ENCODE assay signal across 14 cellular contexts in genomic region chr13:43963726-43964125, GRCh38.
DNase-seq lines count a peak whose midpoint lies in the region; ATAC-seq, FAIRE-seq and TF ChIP-seq lines count a peak whose summit lies in the region.
"Had no signal": no experiment of that assay in that cellular context is flagged by ENCODE, and none has a peak within 500 bp of the region (broad histone marks: within the 10 kb centered on the region; RNA-seq: fewer than 3 reads in every experiment).

No MANE protein-coding gene starts in this region.

- peak overlapping the region; percentile 57 for H2AFZ ChIP-seq in neural progenitor cell (replicated peaks)

- H3K4me3 ChIP-seq in Jurkat, Clone E6-1 (ENCODE audit: low read length) = no peak overlapping the region
- H3K4me3 ChIP-seq in neural progenitor cell (no peak overlapping the region), thyroid gland (replicated peaks in 1 of 3) (no peak overlapping the region)
- H3K4me3 ChIP-seq: tibial nerve had no signal

- H3K4me1 ChIP-seq in neural progenitor cell (peaks cover 9% of the 10 kb centered on the region), thyroid gland (no peaks in the 10 kb centered on the region)

- no peaks in the 10 kb centered on the region for H4K20me1 ChIP-seq in neural progenitor cell (ENCODE audit: low read depth)

- H3K4me3 Mint-ChIP-seq in effector memory CD8-positive, alpha-beta T cell = no peak overlapping the region
- H3K4me3 Mint-ChIP-seq in neural progenitor cell = no peak overlapping the region
- H3K4me3 Mint-ChIP-seq: activated naive CD8-positive, alpha-beta T cell treated with anti-CD3 and anti-CD28 coated beads for 36 hours had no signal

- H3K9me3 ChIP-seq in neural progenitor cell (ENCODE audit: low read depth) (no peaks in the 10 kb centered on the region), thyroid gland (no peaks in the 10 kb centered on the region)
- H3K9me3 ChIP-seq: tibial nerve had no signal

- DNase-seq in SIG-M5 treated with dmso at 0.1 percent for 504 hours (lab: John Stamatoyannopoulos, UW; ENCODE audit: unreplicated experiment) (peak; percentile 1), SIG-M5 (lab: John Stamatoyannopoulos, UW) (no peak), neural progenitor cell (ENCODE audit: low spot score) (peak; percentile 22), HTR-8/SVneo (ENCODE audit: insufficient read length, low spot score) (no peak), NCI-H1436 treated with DMSO at 0.1 percent for 48 hours (lab: John Stamatoyannopoulos, UW) (no peak), thyroid gland (no peak)
- peak; percentile 5 for DNase-seq in Jurkat, Clone E6-1 (ENCODE audit: low read depth, low spot score)
- peak in 1 of 3 experiments; percentile 3 for DNase-seq in effector memory CD8-positive, alpha-beta T cell
- DNase-seq: activated naive CD8-positive, alpha-beta T cell treated with anti-CD3 and anti-CD28 coated beads for 36 hours; Calu3; NCI-H1105; NCI-H446 treated with DMSO at 0.1 percent for 48 hours had no signal

- H3K27ac ChIP-seq in neural progenitor cell (no peak overlapping the region), thyroid gland (no peak overlapping the region)
- H3K27ac ChIP-seq: tibial nerve had no signal

- TF ChIP-seq CTCF in neural progenitor cell (IDR thresholded peaks at IDR 0.05) = peak; percentile 27
- no peak for TF ChIP-seq CTCF in thyroid gland (IDR thresholded peaks at IDR 0.05)

- intact Hi-C loops in thyroid gland (cut with DNase I) = no loop called here

- H3K27me3 ChIP-seq in neural progenitor cell (no peaks in the 10 kb centered on the region), thyroid gland (no peaks in the 10 kb centered on the region)
- H3K27me3 ChIP-seq: tibial nerve had no signal

- TF ChIP-seq POLR2A in thyroid gland (IDR thresholded peaks at IDR 0.05) = no peak

- no peaks in the 10 kb centered on the region for H3K4me1 Mint-ChIP-seq in effector memory CD8-positive, alpha-beta T cell (ENCODE audit: low read depth in 2 of 2)
- H3K4me1 Mint-ChIP-seq in neural progenitor cell = peaks cover 14% of the 10 kb centered on the region
- H3K4me1 Mint-ChIP-seq: activated naive CD8-positive, alpha-beta T cell treated with anti-CD3 and anti-CD28 coated beads for 36 hours had no signal

- H3K36me3 Mint-ChIP-seq in effector memory CD8-positive, alpha-beta T cell (ENCODE audit: insufficient read depth) = no peaks in the 10 kb centered on the region
- H3K36me3 Mint-ChIP-seq in neural progenitor cell = no peaks in the 10 kb centered on the region
- H3K36me3 Mint-ChIP-seq: activated naive CD8-positive, alpha-beta T cell treated with anti-CD3 and anti-CD28 coated beads for 36 hours had no signal

- no peak overlapping the region for H3K9ac ChIP-seq in neural progenitor cell

- no peak overlapping the region for H3K4me2 ChIP-seq in neural progenitor cell

- no peak overlapping the region for H3K27ac Mint-ChIP-seq in effector memory CD8-positive, alpha-beta T cell
- H3K27ac Mint-ChIP-seq in neural progenitor cell = no peak overlapping the region
- H3K27ac Mint-ChIP-seq: activated naive CD8-positive, alpha-beta T cell treated with anti-CD3 and anti-CD28 coated beads for 36 hours had no signal

- no peaks in the 10 kb centered on the region for H3K79me2 ChIP-seq in neural progenitor cell (ENCODE audit: low read depth)

- peaks cover 0 to 1% of the 10 kb centered on the region in 2 donors for H3K9me3 Mint-ChIP-seq in effector memory CD8-positive, alpha-beta T cell
- H3K9me3 Mint-ChIP-seq in neural progenitor cell = peaks cover 3% of the 10 kb centered on the region
- H3K9me3 Mint-ChIP-seq: activated naive CD8-positive, alpha-beta T cell treated with anti-CD3 and anti-CD28 coated beads for 36 hours had no signal

- peak; percentile 73 for ATAC-seq in effector memory CD8-positive, alpha-beta T cell (replicated peaks)

- WGBS in thyroid gland, 2 donors = 87 to 98% methylated on average over 4 of the region's 4 CpGs

- H3F3A ChIP-seq in neural progenitor cell (ENCODE audit: low read depth) = no peaks in the 10 kb centered on the region

- no peak for FAIRE-seq in HTR-8/SVneo (lab: Jason Lieb, UNC)
- FAIRE-seq: colon had no signal

- H3K36me3 ChIP-seq in neural progenitor cell (no peaks in the 10 kb centered on the region), thyroid gland (no peaks in the 10 kb centered on the region)
- H3K36me3 ChIP-seq: tibial nerve had no signal

- peaks cover 7 to 10% of the 10 kb centered on the region in 2 donors for H3K27me3 Mint-ChIP-seq in effector memory CD8-positive, alpha-beta T cell
- no peaks in the 10 kb centered on the region for H3K27me3 Mint-ChIP-seq in neural progenitor cell (ENCODE audit: insufficient read depth, low read depth)
- H3K27me3 Mint-ChIP-seq: activated naive CD8-positive, alpha-beta T cell treated with anti-CD3 and anti-CD28 coated beads for 36 hours had no signal

Comparison
In these comparisons a context has a peak if more than half of its experiments do, and no peak if none do; other contexts are left out.
1. DNase-seq: peak in SIG-M5 treated with dmso at 0.1 percent for 504 hours (single experiment), Jurkat, Clone E6-1 (single experiment) and neural progenitor cell (single experiment); none in SIG-M5 (single experiment), HTR-8/SVneo (single experiment), NCI-H1436 treated with DMSO at 0.1 percent for 48 hours (single experiment) and thyroid gland (0 of 2).